Comparison of ENCODE assay signal across 1 cellular context in the genomic region with DNA sequence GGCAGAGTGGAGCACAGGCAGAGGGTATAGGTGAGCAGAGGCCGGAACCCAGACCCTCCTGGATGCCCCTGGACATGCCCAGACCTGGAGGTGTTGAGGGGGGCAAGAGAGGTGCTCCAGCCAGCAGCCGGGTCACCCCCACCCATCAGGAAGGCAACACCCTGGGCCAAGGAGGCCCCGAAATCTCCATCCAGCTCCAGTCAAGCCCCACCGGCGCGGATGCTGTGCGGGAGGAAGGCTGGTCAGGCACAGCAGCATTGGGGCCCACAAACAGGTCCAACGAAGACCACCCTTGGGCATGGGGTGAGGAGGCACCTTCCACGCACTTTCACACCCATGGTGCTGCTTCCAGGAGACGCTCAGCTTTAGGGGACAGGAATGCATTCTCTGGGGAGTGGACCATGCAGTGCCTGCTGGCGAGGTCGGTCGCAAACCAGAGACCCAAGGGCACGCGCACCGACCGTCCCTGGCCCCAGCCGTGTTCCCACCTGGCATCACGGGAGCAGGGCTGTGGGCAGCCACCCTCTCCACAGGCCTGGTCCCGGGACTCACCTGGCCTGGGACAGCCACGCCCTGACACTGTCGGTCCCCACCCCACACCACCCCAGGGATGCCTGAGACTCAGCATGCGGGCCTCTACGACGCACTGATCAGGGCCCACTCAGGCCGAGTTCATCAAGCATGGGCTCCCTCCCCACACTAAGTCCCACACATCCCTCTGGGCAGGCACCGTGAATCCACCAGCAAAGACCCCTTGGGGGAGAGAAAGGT.
TF ChIP-seq lines count a peak whose summit lies in the region.

No MANE protein-coding gene starts in this region.

TF ChIP-seq in HepG2, 621 proteins besides CTCF, POLR2A, EP300 and RAD21:
- TF ChIP-seq ZSCAN12 (CRISPR knock-in tag; IDR thresholded peaks at IDR 0.05) (no peak), MTA1 (CRISPR knock-in tag; IDR thresholded peaks at IDR 0.05; ENCODE audit: borderline replicate concordance) (no peak), ZNF446 (CRISPR knock-in tag; IDR thresholded peaks at IDR 0.05) (no peak), AKAP8 (CRISPR knock-in tag; IDR thresholded peaks at IDR 0.05) (no peak), ZNF572 (CRISPR knock-in tag; IDR thresholded peaks at IDR 0.05) (no peak), ZNF24 (IDR thresholded peaks at IDR 0.05) (no peak), SNAPC5 (CRISPR knock-in tag; IDR thresholded peaks at IDR 0.05; ENCODE audit: borderline replicate concordance) (no peak), RBFOX2 (IDR thresholded peaks at IDR 0.05; ENCODE audit: low read depth, low read length) (no peak), NCOA5 (CRISPR knock-in tag; IDR thresholded peaks at IDR 0.05) (no peak), ZC3H13 (CRISPR knock-in tag; IDR thresholded peaks at IDR 0.05) (no peak), REL (CRISPR knock-in tag; conservative IDR thresholded peaks at IDR 0.05) (no peak), ATM (IDR thresholded peaks at IDR 0.05; ENCODE audit: borderline replicate concordance) (no peak), FOXA1 (IDR thresholded peaks at IDR 0.05) (no peak), FOXA1 (CRISPR knock-in tag; IDR thresholded peaks at IDR 0.05) (no peak), TCF12 (IDR thresholded peaks at IDR 0.05) (no peak), TCF12 (CRISPR knock-in tag; IDR thresholded peaks at IDR 0.05) (no peak), PHF5A (CRISPR knock-in tag; IDR thresholded peaks at IDR 0.05; ENCODE audit: low read depth, unreplicated experiment) (no peak), SRSF9 (IDR thresholded peaks at IDR 0.05; ENCODE audit: borderline replicate concordance, insufficient read depth, low read depth, low read length, poor library complexity, severe bottlenecking) (no peak)
- TF ChIP-seq, protein P1, sequence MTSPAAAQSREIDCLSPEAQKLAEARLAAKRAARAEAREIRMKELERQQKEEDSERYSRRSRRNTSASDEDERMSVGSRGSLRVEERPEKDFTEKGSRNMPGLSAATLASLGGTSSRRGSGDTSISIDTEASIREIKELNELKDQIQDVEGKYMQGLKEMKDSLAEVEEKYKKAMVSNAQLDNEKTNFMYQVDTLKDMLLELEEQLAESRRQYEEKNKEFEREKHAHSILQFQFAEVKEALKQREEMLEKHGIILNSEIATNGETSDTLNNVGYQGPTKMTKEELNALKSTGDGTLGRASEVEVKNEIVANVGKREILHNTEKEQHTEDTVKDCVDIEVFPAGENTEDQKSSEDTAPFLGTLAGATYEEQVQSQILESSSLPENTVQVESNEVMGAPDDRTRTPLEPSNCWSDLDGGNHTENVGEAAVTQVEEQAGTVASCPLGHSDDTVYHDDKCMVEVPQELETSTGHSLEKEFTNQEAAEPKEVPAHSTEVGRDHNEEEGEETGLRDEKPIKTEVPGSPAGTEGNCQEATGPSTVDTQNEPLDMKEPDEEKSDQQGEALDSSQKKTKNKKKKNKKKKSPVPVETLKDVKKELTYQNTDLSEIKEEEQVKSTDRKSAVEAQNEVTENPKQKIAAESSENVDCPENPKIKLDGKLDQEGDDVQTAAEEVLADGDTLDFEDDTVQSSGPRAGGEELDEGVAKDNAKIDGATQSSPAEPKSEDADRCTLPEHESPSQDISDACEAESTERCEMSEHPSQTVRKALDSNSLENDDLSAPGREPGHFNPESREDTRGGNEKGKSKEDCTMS (CRISPR knock-in tag; conservative IDR thresholded peaks at IDR 0.05) = no peak
